In the genomic region with DNA sequence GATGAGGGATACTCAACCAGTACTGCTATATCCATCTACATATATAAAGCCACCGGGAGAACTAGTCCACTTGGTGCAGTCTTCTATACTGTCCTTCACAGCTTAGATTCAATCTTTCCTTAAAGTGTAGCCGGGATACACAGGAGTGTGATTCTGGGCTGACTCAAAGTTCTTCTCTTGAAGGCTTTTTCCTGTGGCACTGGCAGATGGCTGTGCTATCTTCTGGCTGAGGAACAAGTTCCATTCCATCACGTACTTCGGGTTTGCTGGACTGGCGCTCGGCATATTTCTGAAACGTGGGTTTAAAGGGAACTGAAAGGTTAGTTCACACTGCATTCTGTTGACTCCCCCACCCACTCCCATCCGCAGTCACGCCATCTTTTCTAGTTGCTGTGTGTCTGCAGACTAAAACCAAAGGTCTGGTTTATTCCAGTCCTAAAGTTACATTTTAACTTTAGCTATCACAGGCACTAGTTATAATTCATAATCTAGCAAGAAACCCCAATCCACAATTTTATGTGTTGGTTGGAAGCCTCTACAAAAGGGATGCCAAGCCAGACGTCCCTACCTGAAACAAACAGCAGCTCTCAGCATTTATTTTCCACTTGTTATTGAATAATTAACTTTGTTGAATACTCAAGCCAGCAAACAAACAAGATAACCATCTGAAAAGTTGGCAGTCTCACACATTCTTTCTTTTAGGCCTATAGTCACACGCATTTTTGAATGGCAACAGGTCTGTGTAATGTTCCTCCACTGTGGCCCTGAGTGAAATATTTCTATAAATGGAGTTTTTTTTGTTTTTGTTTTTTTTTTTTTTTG, we compare ENCODE assay signal across 17 cellular contexts. TPM values are rescaled to one million over a fixed set of nuclear protein-coding genes. Genes with fewer than 3 reads are reported as not detected.
"Had no signal": no experiment of that assay in that cellular context is flagged by ENCODE, and none has a peak within 500 bp of the region (broad histone marks: within the 10 kb centered on the region; RNA-seq: fewer than 3 reads in every experiment).

No MANE protein-coding gene starts in this region.

- H3K9me3 ChIP-seq: ascending aorta, mucosa of descending colon, neutrophil had no signal

- H3K4me2 ChIP-seq: hepatocyte had no signal

- H3K79me2 ChIP-seq: hepatocyte had no signal

- FAIRE-seq: colon, endometrium had no signal

- H3K4me1 ChIP-seq: ascending aorta had no signal

- H3K27ac ChIP-seq: ascending aorta, cardiac muscle cell, hepatocyte, neutrophil had no signal

- H3K4me3 ChIP-seq: ascending aorta, cardiac muscle cell, hepatocyte, mucosa of descending colon, skin epidermis had no signal

- H3K27me3 ChIP-seq: ascending aorta, cardiac muscle cell, hepatocyte, neutrophil had no signal

- H2AFZ ChIP-seq: hepatocyte had no signal

- DNase-seq: activated CD4-positive, alpha-beta memory T cell treated with anti-CD3 and anti-CD28 coated beads, Interleukin-2, amount 10 ng/mL, durations not matched to agents 7 days and 5 days; activated CD4-positive, alpha-beta T cell treated with anti-CD3 and anti-CD28 coated beads for 4 hours; activated naive CD4-positive, alpha-beta T cell treated with anti-CD3 and anti-CD28 coated beads, Interleukin-2, amount 10 ng/mL, durations not matched to agents 7 days and 5 days; activated T-cell treated with anti-CD3 and anti-CD28 coated beads, Interleukin-2, amount 50 U/mL, for 24 hours; mucosa of descending colon; naive thymus-derived CD4-positive, alpha-beta T cell; retina; stimulated activated naive CD8-positive, alpha-beta T cell treated with anti-CD3 and anti-CD28 coated beads, Interleukin-15, Interleukin-2, amounts not matched to agents 100 U/mL and 50 U/mL, for 24 hours; T-helper 1 cell; T1000 had no signal

RNA-seq across cellular contexts. Expression of a gene that starts 7.5 kb away (rescaled TPM):
- total RNA-seq: ascending aorta had no signal
